In genomic region chr10:109343293-109343692, GRCh38 we compare ENCODE assay signal across 2 cellular contexts.
TF ChIP-seq lines count a peak whose summit lies in the region.

No MANE protein-coding gene starts in this region.

TF ChIP-seq in SK-N-SH, 30 proteins besides CTCF, POLR2A, EP300 and RAD21:
- TF ChIP-seq GABPA (IDR thresholded peaks at IDR 0.05; ENCODE audit: low read depth): no peak
- no peak for TF ChIP-seq YY1 (IDR thresholded peaks at IDR 0.05; ENCODE audit: low read depth)
- peak; percentile 31; the same call in 1 of the 2 replicates for TF ChIP-seq TEAD4 (IDR thresholded peaks at IDR 0.05; ENCODE audit: borderline replicate concordance, insufficient read depth)
- TF ChIP-seq PBX3 (IDR thresholded peaks at IDR 0.05): peak; percentile 57; the same call in 1 of the 2 replicates
- peak; percentile 50; the same call in 1 of the 2 replicates for TF ChIP-seq FOSL2 (IDR thresholded peaks at IDR 0.05; ENCODE audit: borderline replicate concordance, low read depth)
- TF ChIP-seq FOXJ3 (CRISPR knock-in tag; IDR thresholded peaks at IDR 0.05): no peak
- peak; percentile 93 for TF ChIP-seq TCF12 (IDR thresholded peaks at IDR 0.05)
- TF ChIP-seq SIN3A (IDR thresholded peaks at IDR 0.05; ENCODE audit: borderline replicate concordance, low read depth, low read length): no peak
- TF ChIP-seq ELF1 (IDR thresholded peaks at IDR 0.05): no peak
- TF ChIP-seq MAX (IDR thresholded peaks at IDR 0.05; ENCODE audit: low read depth): no peak
- no peak for TF ChIP-seq EZH2phosphoT487 (IDR thresholded peaks at IDR 0.05; ENCODE audit: borderline replicate concordance, low read depth)
- no peak for TF ChIP-seq IRF3 (IDR thresholded peaks at IDR 0.05; ENCODE audit: low read depth, low read length)
- TF ChIP-seq CHD2 (IDR thresholded peaks at IDR 0.05; ENCODE audit: low read length, partially characterized antibody): no peak
- TF ChIP-seq ZBTB33 (IDR thresholded peaks at IDR 0.05; ENCODE audit: borderline replicate concordance, low read depth): no peak
- no peak for TF ChIP-seq NRF1 (IDR thresholded peaks at IDR 0.05; ENCODE audit: low read depth, low read length)
- TF ChIP-seq POLR2AphosphoS5 (IDR thresholded peaks at IDR 0.05; ENCODE audit: low read depth, low read length): no peak
- no peak for TF ChIP-seq MEF2A (IDR thresholded peaks at IDR 0.05; ENCODE audit: borderline replicate concordance, low read depth)
- no peak for TF ChIP-seq MXI1 (IDR thresholded peaks at IDR 0.05; ENCODE audit: low read depth, low read length)
- peak; percentile 40; the same call in 1 of the 2 replicates for TF ChIP-seq JUND (IDR thresholded peaks at IDR 0.05)
- no peak for TF ChIP-seq RFX5 (IDR thresholded peaks at IDR 0.05; ENCODE audit: low read length)
- no peak for TF ChIP-seq TAF1 (IDR thresholded peaks at IDR 0.05; ENCODE audit: borderline replicate concordance, low read depth, low read length)
- TF ChIP-seq SMC3 (IDR thresholded peaks at IDR 0.05; ENCODE audit: low read depth, low read length): no peak
- TF ChIP-seq GATA2 (CRISPR knock-in tag; IDR thresholded peaks at IDR 0.05): no peak

TF ChIP-seq in HepG2, 621 proteins besides CTCF, POLR2A, EP300 and RAD21:
- TF ChIP-seq ZHX2 (IDR thresholded peaks at IDR 0.05; ENCODE audit: low read depth) (no peak), ZHX2 (CRISPR knock-in tag; IDR thresholded peaks at IDR 0.05; ENCODE audit: borderline replicate concordance) (no peak), ZNF143 (CRISPR knock-in tag; IDR thresholded peaks at IDR 0.05) (no peak), ADNP (CRISPR knock-in tag; IDR thresholded peaks at IDR 0.05) (no peak), ZBTB44 (CRISPR knock-in tag; IDR thresholded peaks at IDR 0.05) (no peak), RFXAP (CRISPR knock-in tag; IDR thresholded peaks at IDR 0.05; ENCODE audit: borderline replicate concordance) (no peak), NFYB (CRISPR knock-in tag; IDR thresholded peaks at IDR 0.05) (no peak), NPAS2 (CRISPR knock-in tag; IDR thresholded peaks at IDR 0.05; ENCODE audit: borderline replicate concordance) (no peak), JUN (CRISPR knock-in tag; IDR thresholded peaks at IDR 0.05) (no peak), NR0B2 (CRISPR knock-in tag; IDR thresholded peaks at IDR 0.05) (no peak), NFRKB (IDR thresholded peaks at IDR 0.05) (no peak), REXO4 (CRISPR knock-in tag; IDR thresholded peaks at IDR 0.05; ENCODE audit: borderline replicate concordance) (no peak), CC2D1A (CRISPR knock-in tag; IDR thresholded peaks at IDR 0.05) (no peak), KIAA2018 (CRISPR knock-in tag; IDR thresholded peaks at IDR 0.05; ENCODE audit: borderline replicate concordance) (no peak)
